Comparison of ENCODE assay signal across 17 cellular contexts in genomic region chr2:197171582-197171981, GRCh38.
"Had no signal": no experiment of that assay in that cellular context is flagged by ENCODE, and none has a peak within 500 bp of the region (broad histone marks: within the 10 kb centered on the region; RNA-seq: fewer than 3 reads in every experiment).

No MANE protein-coding gene starts in this region.

- H3K4me3 Mint-ChIP-seq: activated T-cell treated with anti-CD3 and anti-CD28 coated beads, Interleukin-2, amount 50 U/mL, for 4 hours; nephron; stimulated activated naive B cell treated with anti-CD40 and anti-IgM and Interleukin-4, amounts not matched to agents 10 μg/mL and 1 μg/mL and 100 μg/mL, for 72 hours had no signal

- H3K9me3 ChIP-seq: transverse colon, vagina had no signal

- DNase-seq: activated CD4-positive, alpha-beta T cell treated with anti-CD3 and anti-CD28 coated beads, Interleukin-2, amount 50 U/mL, for 48 hours; activated CD4-positive, CD25-positive, alpha-beta regulatory T cell treated with anti-CD3 and anti-CD28 coated beads, Interleukin-2, amount 50 U/mL, for 72 hours; activated gamma-delta T cell; activated T-cell treated with anti-CD3 and anti-CD28 coated beads, Interleukin-2, amount 50 U/mL, for 4 hours; dermis blood vessel endothelial cell; islet precursor cell; occipital lobe; stimulated activated naive B cell treated with anti-CD40 and anti-IgM and Interleukin-4, amounts not matched to agents 10 μg/mL and 1 μg/mL and 100 μg/mL, for 72 hours; substantia nigra; SW 1271; T-helper 9 cell; transverse colon had no signal

- H3K4me3 ChIP-seq: hepatocyte, transverse colon, vagina had no signal

- H3K27me3 ChIP-seq: hepatocyte, transverse colon, vagina had no signal

- ATAC-seq: activated T-cell treated with anti-CD3 and anti-CD28 coated beads, Interleukin-2, amount 50 U/mL, for 4 hours; esophagus mucosa; left lobe of liver; stimulated activated naive B cell treated with anti-CD40 and anti-IgM and Interleukin-4, amounts not matched to agents 10 μg/mL and 1 μg/mL and 100 μg/mL, for 72 hours had no signal

- H3K27me3 Mint-ChIP-seq: stimulated activated naive B cell treated with anti-CD40 and anti-IgM and Interleukin-4, amounts not matched to agents 10 μg/mL and 1 μg/mL and 100 μg/mL, for 72 hours had no signal

- H3K27ac ChIP-seq: hepatocyte, transverse colon, vagina had no signal

- H3K9me3 Mint-ChIP-seq: activated T-cell treated with anti-CD3 and anti-CD28 coated beads, Interleukin-2, amount 50 U/mL, for 4 hours; nephron; stimulated activated naive B cell treated with anti-CD40 and anti-IgM and Interleukin-4, amounts not matched to agents 10 μg/mL and 1 μg/mL and 100 μg/mL, for 72 hours had no signal

- H3K36me3 ChIP-seq: transverse colon, vagina had no signal
